In the genomic region with DNA sequence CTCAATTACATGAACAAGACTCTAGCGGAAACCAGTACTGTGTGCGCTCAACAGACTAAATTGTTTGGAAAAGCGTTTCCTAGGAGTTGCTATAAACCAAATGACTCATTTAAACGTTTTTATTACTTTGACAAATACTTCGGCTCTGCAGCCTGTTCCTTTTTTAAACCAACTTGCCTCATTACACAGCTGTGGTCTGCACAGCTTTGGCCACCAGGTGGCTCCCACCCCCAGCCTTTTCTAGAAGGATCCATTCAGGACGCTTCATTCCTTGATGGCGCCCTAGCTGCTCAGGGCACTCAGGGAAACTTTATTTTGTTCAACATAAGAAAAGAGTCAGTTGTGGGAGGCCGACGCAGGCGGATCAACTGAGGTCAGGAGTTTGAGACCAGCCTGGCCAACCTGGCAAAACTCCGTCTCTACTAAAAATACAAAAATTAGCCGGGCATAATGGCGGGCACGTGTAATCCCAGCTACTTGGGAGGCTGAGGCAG, we compare ENCODE assay signal across 1 cellular context.
TF ChIP-seq lines count a peak whose summit lies in the region.

No MANE protein-coding gene starts in this region.

TF ChIP-seq in HepG2, 621 proteins besides CTCF, POLR2A, EP300 and RAD21 (continued from another document and continues in another):
- TF ChIP-seq, protein P1, sequence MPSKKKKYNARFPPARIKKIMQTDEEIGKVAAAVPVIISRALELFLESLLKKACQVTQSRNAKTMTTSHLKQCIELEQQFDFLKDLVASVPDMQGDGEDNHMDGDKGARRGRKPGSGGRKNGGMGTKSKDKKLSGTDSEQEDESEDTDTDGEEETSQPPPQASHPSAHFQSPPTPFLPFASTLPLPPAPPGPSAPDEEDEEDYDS (CRISPR knock-in tag; IDR thresholded peaks at IDR 0.05), result no peak
- TF ChIP-seq RXRB (CRISPR knock-in tag; IDR thresholded peaks at IDR 0.05; ENCODE audit: borderline replicate concordance) (no peak; the same call in 1 of the 2 replicates), SMC3 (IDR thresholded peaks at IDR 0.05; ENCODE audit: low read length) (peak; percentile 95), CAMTA2 (CRISPR knock-in tag; IDR thresholded peaks at IDR 0.05; ENCODE audit: borderline replicate concordance) (no peak), ZNF264 (CRISPR knock-in tag; IDR thresholded peaks at IDR 0.05) (no peak), TEAD2 (CRISPR knock-in tag; IDR thresholded peaks at IDR 0.05) (no peak), HMG20A (CRISPR knock-in tag; IDR thresholded peaks at IDR 0.05; ENCODE audit: borderline replicate concordance) (no peak), ZKSCAN8 (CRISPR knock-in tag; IDR thresholded peaks at IDR 0.05; ENCODE audit: borderline replicate concordance) (no peak), ZNF33B (CRISPR knock-in tag; IDR thresholded peaks at IDR 0.05) (no peak), FOXC1 (CRISPR knock-in tag; IDR thresholded peaks at IDR 0.05; ENCODE audit: borderline replicate concordance) (no peak), STAG1 (CRISPR knock-in tag; IDR thresholded peaks at IDR 0.05) (peak; percentile 95), PAX8 (CRISPR knock-in tag; IDR thresholded peaks at IDR 0.05; ENCODE audit: borderline replicate concordance) (no peak), HOXA3 (CRISPR knock-in tag; IDR thresholded peaks at IDR 0.05) (no peak), POLR2AphosphoS5 (IDR thresholded peaks at IDR 0.05; ENCODE audit: low read depth, low read length) (no peak), SNAPC2 (CRISPR knock-in tag; IDR thresholded peaks at IDR 0.05) (no peak), TARDBP (CRISPR knock-in tag; IDR thresholded peaks at IDR 0.05) (0 out of 2 replicates have a peak, but pooled peaks have one; percentile 31), ZNF660 (CRISPR knock-in tag; IDR thresholded peaks at IDR 0.05; ENCODE audit: borderline replicate concordance, low read depth) (no peak), ZNF33A (CRISPR knock-in tag; IDR thresholded peaks at IDR 0.05; ENCODE audit: borderline replicate concordance) (no peak), BCL6 (CRISPR knock-in tag; IDR thresholded peaks at IDR 0.05) (peak; percentile 54; the same call in 1 of the 2 replicates), ZNF160 (CRISPR knock-in tag; IDR thresholded peaks at IDR 0.05) (no peak), MIXL1 (CRISPR knock-in tag; IDR thresholded peaks at IDR 0.05) (peak; percentile 61; the same call in 1 of the 2 replicates), ERF (CRISPR knock-in tag; IDR thresholded peaks at IDR 0.05) (no peak), ARID2 (CRISPR knock-in tag; IDR thresholded peaks at IDR 0.05; ENCODE audit: borderline replicate concordance) (no peak), ZFP41 (CRISPR knock-in tag; IDR thresholded peaks at IDR 0.05; ENCODE audit: borderline replicate concordance) (no peak), ZNF773 (CRISPR knock-in tag; IDR thresholded peaks at IDR 0.05; ENCODE audit: borderline replicate concordance) (no peak), ZNF766 (CRISPR knock-in tag; IDR thresholded peaks at IDR 0.05; ENCODE audit: borderline replicate concordance) (no peak), MTF1 (CRISPR knock-in tag; IDR thresholded peaks at IDR 0.05) (no peak), ZMYM3 (CRISPR knock-in tag; IDR thresholded peaks at IDR 0.05) (no peak), PHB2 (IDR thresholded peaks at IDR 0.05; ENCODE audit: partially characterized antibody) (no peak), KAT2B (IDR thresholded peaks at IDR 0.05; ENCODE audit: borderline replicate concordance, low read depth, low read length) (no peak), CHCHD3 (CRISPR knock-in tag; IDR thresholded peaks at IDR 0.05) (no peak), NR1H2 (CRISPR knock-in tag; IDR thresholded peaks at IDR 0.05; ENCODE audit: borderline replicate concordance, low read depth) (no peak), ZNF788 (CRISPR knock-in tag; IDR thresholded peaks at IDR 0.05; ENCODE audit: borderline replicate concordance) (no peak), KDM2A (CRISPR knock-in tag; IDR thresholded peaks at IDR 0.05; ENCODE audit: borderline replicate concordance, low read depth) (peak; percentile 39; the same call in 1 of the 2 replicates), HNRNPL (IDR thresholded peaks at IDR 0.05; ENCODE audit: low read depth, low read length) (no peak), KLF9 (CRISPR knock-in tag; IDR thresholded peaks at IDR 0.05; ENCODE audit: low read depth) (no peak)
- TF ChIP-seq, protein P2, sequence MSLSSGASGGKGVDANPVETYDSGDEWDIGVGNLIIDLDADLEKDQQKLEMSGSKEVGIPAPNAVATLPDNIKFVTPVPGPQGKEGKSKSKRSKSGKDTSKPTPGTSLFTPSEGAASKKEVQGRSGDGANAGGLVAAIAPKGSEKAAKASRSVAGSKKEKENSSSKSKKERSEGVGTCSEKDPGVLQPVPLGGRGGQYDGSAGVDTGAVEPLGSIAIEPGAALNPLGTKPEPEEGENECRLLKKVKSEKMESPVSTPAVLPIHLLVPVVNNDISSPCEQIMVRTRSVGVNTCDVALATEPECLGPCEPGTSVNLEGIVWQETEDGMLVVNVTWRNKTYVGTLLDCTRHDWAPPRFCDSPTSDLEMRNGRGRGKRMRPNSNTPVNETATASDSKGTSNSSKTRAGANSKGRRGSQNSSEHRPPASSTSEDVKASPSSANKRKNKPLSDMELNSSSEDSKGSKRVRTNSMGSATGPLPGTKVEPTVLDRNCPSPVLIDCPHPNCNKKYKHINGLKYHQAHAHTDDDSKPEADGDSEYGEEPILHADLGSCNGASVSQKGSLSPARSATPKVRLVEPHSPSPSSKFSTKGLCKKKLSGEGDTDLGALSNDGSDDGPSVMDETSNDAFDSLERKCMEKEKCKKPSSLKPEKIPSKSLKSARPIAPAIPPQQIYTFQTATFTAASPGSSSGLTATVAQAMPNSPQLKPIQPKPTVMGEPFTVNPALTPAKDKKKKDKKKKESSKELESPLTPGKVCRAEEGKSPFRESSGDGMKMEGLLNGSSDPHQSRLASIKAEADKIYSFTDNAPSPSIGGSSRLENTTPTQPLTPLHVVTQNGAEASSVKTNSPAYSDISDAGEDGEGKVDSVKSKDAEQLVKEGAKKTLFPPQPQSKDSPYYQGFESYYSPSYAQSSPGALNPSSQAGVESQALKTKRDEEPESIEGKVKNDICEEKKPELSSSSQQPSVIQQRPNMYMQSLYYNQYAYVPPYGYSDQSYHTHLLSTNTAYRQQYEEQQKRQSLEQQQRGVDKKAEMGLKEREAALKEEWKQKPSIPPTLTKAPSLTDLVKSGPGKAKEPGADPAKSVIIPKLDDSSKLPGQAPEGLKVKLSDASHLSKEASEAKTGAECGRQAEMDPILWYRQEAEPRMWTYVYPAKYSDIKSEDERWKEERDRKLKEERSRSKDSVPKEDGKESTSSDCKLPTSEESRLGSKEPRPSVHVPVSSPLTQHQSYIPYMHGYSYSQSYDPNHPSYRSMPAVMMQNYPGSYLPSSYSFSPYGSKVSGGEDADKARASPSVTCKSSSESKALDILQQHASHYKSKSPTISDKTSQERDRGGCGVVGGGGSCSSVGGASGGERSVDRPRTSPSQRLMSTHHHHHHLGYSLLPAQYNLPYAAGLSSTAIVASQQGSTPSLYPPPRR (CRISPR knock-in tag; IDR thresholded peaks at IDR 0.05; ENCODE audit: borderline replicate concordance), result no peak
- TF ChIP-seq, protein P3, sequence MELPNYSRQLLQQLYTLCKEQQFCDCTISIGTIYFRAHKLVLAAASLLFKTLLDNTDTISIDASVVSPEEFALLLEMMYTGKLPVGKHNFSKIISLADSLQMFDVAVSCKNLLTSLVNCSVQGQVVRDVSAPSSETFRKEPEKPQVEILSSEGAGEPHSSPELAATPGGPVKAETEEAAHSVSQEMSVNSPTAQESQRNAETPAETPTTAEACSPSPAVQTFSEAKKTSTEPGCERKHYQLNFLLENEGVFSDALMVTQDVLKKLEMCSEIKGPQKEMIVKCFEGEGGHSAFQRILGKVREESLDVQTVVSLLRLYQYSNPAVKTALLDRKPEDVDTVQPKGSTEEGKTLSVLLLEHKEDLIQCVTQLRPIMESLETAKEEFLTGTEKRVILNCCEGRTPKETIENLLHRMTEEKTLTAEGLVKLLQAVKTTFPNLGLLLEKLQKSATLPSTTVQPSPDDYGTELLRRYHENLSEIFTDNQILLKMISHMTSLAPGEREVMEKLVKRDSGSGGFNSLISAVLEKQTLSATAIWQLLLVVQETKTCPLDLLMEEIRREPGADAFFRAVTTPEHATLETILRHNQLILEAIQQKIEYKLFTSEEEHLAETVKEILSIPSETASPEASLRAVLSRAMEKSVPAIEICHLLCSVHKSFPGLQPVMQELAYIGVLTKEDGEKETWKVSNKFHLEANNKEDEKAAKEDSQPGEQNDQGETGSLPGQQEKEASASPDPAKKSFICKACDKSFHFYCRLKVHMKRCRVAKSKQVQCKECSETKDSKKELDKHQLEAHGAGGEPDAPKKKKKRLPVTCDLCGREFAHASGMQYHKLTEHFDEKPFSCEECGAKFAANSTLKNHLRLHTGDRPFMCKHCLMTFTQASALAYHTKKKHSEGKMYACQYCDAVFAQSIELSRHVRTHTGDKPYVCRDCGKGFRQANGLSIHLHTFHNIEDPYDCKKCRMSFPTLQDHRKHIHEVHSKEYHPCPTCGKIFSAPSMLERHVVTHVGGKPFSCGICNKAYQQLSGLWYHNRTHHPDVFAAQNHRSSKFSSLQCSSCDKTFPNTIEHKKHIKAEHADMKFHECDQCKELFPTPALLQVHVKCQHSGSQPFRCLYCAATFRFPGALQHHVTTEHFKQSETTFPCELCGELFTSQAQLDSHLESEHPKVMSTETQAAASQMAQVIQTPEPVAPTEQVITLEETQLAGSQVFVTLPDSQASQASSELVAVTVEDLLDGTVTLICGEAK (IDR thresholded peaks at IDR 0.05), result no peak
- TF ChIP-seq, protein P3 (CRISPR knock-in tag; IDR thresholded peaks at IDR 0.05), result no peak
- TF ChIP-seq, protein P4, sequence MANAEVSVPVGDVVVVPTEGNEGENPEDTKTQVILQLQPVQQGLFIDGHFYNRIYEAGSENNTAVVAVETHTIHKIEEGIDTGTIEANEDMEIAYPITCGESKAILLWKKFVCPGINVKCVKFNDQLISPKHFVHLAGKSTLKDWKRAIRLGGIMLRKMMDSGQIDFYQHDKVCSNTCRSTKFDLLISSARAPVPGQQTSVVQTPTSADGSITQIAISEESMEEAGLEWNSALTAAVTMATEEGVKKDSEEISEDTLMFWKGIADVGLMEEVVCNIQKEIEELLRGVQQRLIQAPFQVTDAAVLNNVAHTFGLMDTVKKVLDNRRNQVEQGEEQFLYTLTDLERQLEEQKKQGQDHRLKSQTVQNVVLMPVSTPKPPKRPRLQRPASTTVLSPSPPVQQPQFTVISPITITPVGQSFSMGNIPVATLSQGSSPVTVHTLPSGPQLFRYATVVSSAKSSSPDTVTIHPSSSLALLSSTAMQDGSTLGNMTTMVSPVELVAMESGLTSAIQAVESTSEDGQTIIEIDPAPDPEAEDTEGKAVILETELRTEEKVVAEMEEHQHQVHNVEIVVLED (CRISPR knock-in tag; IDR thresholded peaks at IDR 0.05; ENCODE audit: borderline replicate concordance), result no peak
- TF ChIP-seq, protein P5, sequence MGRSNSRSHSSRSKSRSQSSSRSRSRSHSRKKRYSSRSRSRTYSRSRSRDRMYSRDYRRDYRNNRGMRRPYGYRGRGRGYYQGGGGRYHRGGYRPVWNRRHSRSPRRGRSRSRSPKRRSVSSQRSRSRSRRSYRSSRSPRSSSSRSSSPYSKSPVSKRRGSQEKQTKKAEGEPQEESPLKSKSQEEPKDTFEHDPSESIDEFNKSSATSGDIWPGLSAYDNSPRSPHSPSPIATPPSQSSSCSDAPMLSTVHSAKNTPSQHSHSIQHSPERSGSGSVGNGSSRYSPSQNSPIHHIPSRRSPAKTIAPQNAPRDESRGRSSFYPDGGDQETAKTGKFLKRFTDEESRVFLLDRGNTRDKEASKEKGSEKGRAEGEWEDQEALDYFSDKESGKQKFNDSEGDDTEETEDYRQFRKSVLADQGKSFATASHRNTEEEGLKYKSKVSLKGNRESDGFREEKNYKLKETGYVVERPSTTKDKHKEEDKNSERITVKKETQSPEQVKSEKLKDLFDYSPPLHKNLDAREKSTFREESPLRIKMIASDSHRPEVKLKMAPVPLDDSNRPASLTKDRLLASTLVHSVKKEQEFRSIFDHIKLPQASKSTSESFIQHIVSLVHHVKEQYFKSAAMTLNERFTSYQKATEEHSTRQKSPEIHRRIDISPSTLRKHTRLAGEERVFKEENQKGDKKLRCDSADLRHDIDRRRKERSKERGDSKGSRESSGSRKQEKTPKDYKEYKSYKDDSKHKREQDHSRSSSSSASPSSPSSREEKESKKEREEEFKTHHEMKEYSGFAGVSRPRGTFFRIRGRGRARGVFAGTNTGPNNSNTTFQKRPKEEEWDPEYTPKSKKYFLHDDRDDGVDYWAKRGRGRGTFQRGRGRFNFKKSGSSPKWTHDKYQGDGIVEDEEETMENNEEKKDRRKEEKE (IDR thresholded peaks at IDR 0.05), result no peak
